17 cellular contexts compared by ENCODE assay signal in the genomic region with DNA sequence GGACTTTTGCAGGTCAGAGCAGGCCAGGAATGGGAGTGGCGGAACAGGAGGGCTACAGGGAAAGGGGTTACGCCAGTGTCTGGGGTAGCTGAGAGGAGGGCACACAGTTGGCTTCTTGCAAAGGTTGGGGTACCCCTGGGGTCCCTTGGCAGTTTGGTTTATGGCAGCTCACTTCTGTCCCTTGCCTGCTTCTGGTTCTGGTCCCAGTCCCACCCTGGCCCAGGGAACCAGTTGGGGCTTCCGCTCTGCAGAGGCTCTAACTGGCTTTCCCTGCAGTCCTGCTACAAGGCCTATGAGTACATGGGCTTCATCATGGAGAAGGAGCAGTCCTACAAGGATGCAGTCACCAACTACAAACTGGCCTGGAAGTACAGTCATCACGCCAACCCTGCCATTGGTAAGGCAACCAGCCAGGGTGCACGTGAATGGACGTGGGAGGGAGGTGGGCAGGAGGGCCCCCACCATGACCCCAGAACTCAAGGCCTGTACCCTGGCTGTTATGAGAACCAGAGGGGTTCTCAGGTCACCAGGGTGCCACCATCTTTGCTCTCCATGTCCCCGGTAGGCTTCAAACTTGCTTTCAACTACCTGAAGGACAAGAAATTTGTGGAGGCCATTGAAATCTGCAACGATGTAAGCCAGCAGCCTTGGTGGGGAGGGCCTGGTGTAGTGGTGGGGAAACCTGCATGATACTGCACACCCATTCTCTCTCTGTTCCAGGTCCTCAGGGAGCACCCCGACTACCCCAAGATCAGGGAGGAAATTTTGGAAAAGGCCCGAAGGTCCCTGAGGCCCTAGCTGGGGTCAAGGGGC. TPM values are rescaled to one million over a fixed set of nuclear protein-coding genes. Genes with fewer than 3 reads are reported as not detected.
DNase-seq lines count a peak whose midpoint lies in the region; ATAC-seq and TF ChIP-seq lines count a peak whose summit lies in the region.
"Had no signal": no experiment of that assay in that cellular context is flagged by ENCODE, and none has a peak within 500 bp of the region (broad histone marks: within the 10 kb centered on the region; RNA-seq: fewer than 3 reads in every experiment).

No MANE protein-coding gene starts in this region.

- no peak overlapping the region for H2BK20ac ChIP-seq in H9 (ENCODE audit: low read depth, low read length, poor library complexity, severe bottlenecking)

- peak overlapping the region in 1 of 3 experiments; percentile 65; a peak in 2 of 7 replicates for H3K27ac Mint-ChIP-seq in H9
- H3K27ac Mint-ChIP-seq in brain, result peak overlapping the region in 4 of 5 experiments; percentile 89 to 94 (median 91)
- no peak overlapping the region for H3K27ac Mint-ChIP-seq in natural killer cell treated with Interleukin-12 subunit alpha and Interleukin-12 subunit beta and Interleukin-15 and Interleukin-18, amount 100 ng/mL, for 72 hours

- H3K9me3 ChIP-seq in BLaER1 treated with 17β-estradiol and CSF1 and Interleukin-3, amounts not matched to agents 10 nM and 100 nM (replicated peaks in 1 of 11), result no peaks in the 10 kb centered on the region
- H3K9me3 ChIP-seq in H9 (ENCODE audit: control insufficient read depth, low read depth, low read length), result no peaks in the 10 kb centered on the region

- no peak overlapping the region for H2BK120ac ChIP-seq in H9 (ENCODE audit: low read depth, low read length, poor library complexity, severe bottlenecking)

- no peak overlapping the region for H3K4ac ChIP-seq in H9 (ENCODE audit: low read depth, low read length)

- H2BK12ac ChIP-seq in H9 (ENCODE audit: insufficient read length, low read depth, low read length), result no peak overlapping the region

- H3K56ac ChIP-seq in H9 (ENCODE audit: insufficient read length, low read depth, low read length), result no peak overlapping the region

- peaks cover 24 to 68% (median 33%) of the 10 kb centered on the region in 11 experiments for H4K20me1 ChIP-seq in BLaER1 treated with 17β-estradiol and CSF1 and Interleukin-3, amounts not matched to agents 10 nM and 100 nM
- no peaks in the 10 kb centered on the region for H4K20me1 ChIP-seq in H9 (ENCODE audit: control insufficient read depth, insufficient read depth, insufficient read length)

- in situ Hi-C loops in GM13976 (cut with MboI; ENCODE audit: low sequenced_read_pairs, unreplicated experiment), result no loop called here

- no peak for ATAC-seq in natural killer cell treated with Interleukin-12 subunit alpha and Interleukin-12 subunit beta and Interleukin-15 and Interleukin-18, amount 100 ng/mL, for 72 hours
- no peak for ATAC-seq in HG03571 (IDR thresholded peaks at IDR 0.05; ENCODE audit: unreplicated experiment)
- ATAC-seq in HG02571 (IDR thresholded peaks at IDR 0.05; ENCODE audit: unreplicated experiment), result no peak
- ATAC-seq: PC-3 had no signal

- no peak overlapping the region for H4K5ac ChIP-seq in H9 (ENCODE audit: insufficient read length, low read depth, low read length)

- no peaks in the 10 kb centered on the region for H3K79me2 ChIP-seq in H9 (ENCODE audit: insufficient read depth, low read length)

- H3K9me3 Mint-ChIP-seq in H9 (no peaks in the 10 kb centered on the region), brain (no peaks in the 10 kb centered on the region)
- no peaks in the 10 kb centered on the region for H3K9me3 Mint-ChIP-seq in natural killer cell treated with Interleukin-12 subunit alpha and Interleukin-12 subunit beta and Interleukin-15 and Interleukin-18, amount 100 ng/mL, for 72 hours
- H3K9me3 Mint-ChIP-seq: immature natural killer cell had no signal

- H4K8ac ChIP-seq in H9 (replicated peaks; ENCODE audit: insufficient read length, low read depth, low read length), result no peak overlapping the region

- DNase-seq in H9 (peak; percentile 20), NCI-H1417 treated with DMSO at 0.1 percent for 48 hours (lab: John Stamatoyannopoulos, UW) (no peak), GM13976 (ENCODE audit: low spot score) (no peak)
- DNase-seq in natural killer cell treated with Interleukin-12 subunit alpha and Interleukin-12 subunit beta and Interleukin-15 and Interleukin-18, amount 100 ng/mL, for 72 hours (ENCODE audit: low spot score), result peak; percentile 61
- DNase-seq: activated CD4-positive, CD25-positive, alpha-beta regulatory T cell treated with anti-CD3 and anti-CD28 coated beads, Interleukin-2, amount 50 U/mL, for 72 hours; activated effector memory CD4-positive, alpha-beta T cell treated with Interleukin-2 at 50 U/mL for 16 hours; HCEC 1CT; immature natural killer cell; KG1; NCI-H1436 treated with DMSO at 0.1 percent for 48 hours; NCI-H446 treated with DMSO at 0.1 percent for 48 hours; PC-3 had no signal

- H3K18ac ChIP-seq in H9 (ENCODE audit: insufficient read length, low read depth, low read length), result no peak overlapping the region

- H3K23me2 ChIP-seq in H9 (ENCODE audit: insufficient read length, low read depth, low read length, poor library complexity, severe bottlenecking), result no peaks in the 10 kb centered on the region

- H3K23ac ChIP-seq in H9 (ENCODE audit: insufficient read length, low read depth, low read length), result no peak overlapping the region

- H3K4me1 ChIP-seq in BLaER1 treated with 17β-estradiol and CSF1 and Interleukin-3, amounts not matched to agents 10 nM and 100 nM, result peaks cover 28 to 50% (median 43%) of the 10 kb centered on the region in 10 experiments
- H3K4me1 ChIP-seq in H9 (ENCODE audit: insufficient read depth, low read length), result no peaks in the 10 kb centered on the region

- H3K4me3 Mint-ChIP-seq in H9 (no peak overlapping the region), brain (no peak overlapping the region)
- no peak overlapping the region for H3K4me3 Mint-ChIP-seq in natural killer cell treated with Interleukin-12 subunit alpha and Interleukin-12 subunit beta and Interleukin-15 and Interleukin-18, amount 100 ng/mL, for 72 hours

- no peak overlapping the region for H3K14ac ChIP-seq in H9 (ENCODE audit: insufficient read depth, low read length)

- H3T11ph ChIP-seq in H9 (ENCODE audit: low read length), result no peak overlapping the region

- TF ChIP-seq CTCF in H9 (conservative IDR thresholded peaks at IDR 0.05) (no peak), brain (conservative IDR thresholded peaks at IDR 0.05) (no peak), GM13976 (IDR thresholded peaks at IDR 0.05; ENCODE audit: borderline replicate concordance, control extremely low read depth, extremely low read depth, insufficient read depth, missing control alignments) (no peak)

- H3K27me3 Mint-ChIP-seq in H9 (ENCODE audit: low read depth) (no peaks in the 10 kb centered on the region), brain (no peaks in the 10 kb centered on the region)
- H3K27me3 Mint-ChIP-seq in natural killer cell treated with Interleukin-12 subunit alpha and Interleukin-12 subunit beta and Interleukin-15 and Interleukin-18, amount 100 ng/mL, for 72 hours, result no peaks in the 10 kb centered on the region

- no peak overlapping the region for H2AK5ac ChIP-seq in H9 (ENCODE audit: insufficient read length, low read length)

- H2AFZ ChIP-seq in H9 (ENCODE audit: low read length), result no peak overlapping the region

- no peak overlapping the region for H3K27ac ChIP-seq in BLaER1 treated with 17β-estradiol and CSF1 and Interleukin-3, amounts not matched to agents 10 nM and 100 nM
- no peak overlapping the region for H3K27ac ChIP-seq in H9 (ENCODE audit: insufficient read length, low read depth, low read length)

- no peak overlapping the region for H3K4me3 ChIP-seq in BLaER1 treated with 17β-estradiol and CSF1 and Interleukin-3, amounts not matched to agents 10 nM and 100 nM

- peaks cover 4 to 15% (median 8%) of the 10 kb centered on the region in 3 experiments; a peak in 5 of 7 replicates for H3K36me3 Mint-ChIP-seq in H9 (ENCODE audit: insufficient read depth in 1 of 3, low read depth in 3 of 3)
- H3K36me3 Mint-ChIP-seq in brain, result peaks cover 18% of the 10 kb centered on the region
- H3K36me3 Mint-ChIP-seq in natural killer cell treated with Interleukin-12 subunit alpha and Interleukin-12 subunit beta and Interleukin-15 and Interleukin-18, amount 100 ng/mL, for 72 hours, result no peaks in the 10 kb centered on the region

- peak overlapping the region in 6 of 11 experiments; percentile 36 to 82 (median 64); a peak in 7 of 22 replicates for H3K4me2 ChIP-seq in BLaER1 treated with 17β-estradiol and CSF1 and Interleukin-3, amounts not matched to agents 10 nM and 100 nM
- no peak overlapping the region for H3K4me2 ChIP-seq in H9 (ENCODE audit: insufficient read depth, insufficient read length, low read length)

- H2BK5ac ChIP-seq in H9 (ENCODE audit: insufficient read length, low read length), result no peak overlapping the region

- WGBS in H9 (ENCODE audit: extremely low coverage, insufficient read length, low lambda C conversion rate), result no CpG with 5 or more reads among the region's 10 CpGs

- H3K27me3 ChIP-seq in BLaER1 treated with 17β-estradiol and CSF1 and Interleukin-3, amounts not matched to agents 10 nM and 100 nM, result no peaks in the 10 kb centered on the region
- H3K27me3 ChIP-seq in H9 (ENCODE audit: insufficient read depth, low read length), result no peaks in the 10 kb centered on the region

- H2BK15ac ChIP-seq in H9 (ENCODE audit: low read depth, low read length), result no peak overlapping the region

- peaks cover 2% of the 10 kb centered on the region in 2 experiments; a peak in 2 of 4 replicates for H3K4me1 Mint-ChIP-seq in H9
- H3K4me1 Mint-ChIP-seq in brain, result peaks cover 35% of the 10 kb centered on the region
- peaks cover 0 to 5% of the 10 kb centered on the region in 2 donors for H3K4me1 Mint-ChIP-seq in natural killer cell treated with Interleukin-12 subunit alpha and Interleukin-12 subunit beta and Interleukin-15 and Interleukin-18, amount 100 ng/mL, for 72 hours (ENCODE audit: low read depth in 2 of 2)

- H4K91ac ChIP-seq in H9 (ENCODE audit: insufficient read length, low read depth, low read length), result no peak overlapping the region

- H3K36me3 ChIP-seq in BLaER1 treated with 17β-estradiol and CSF1 and Interleukin-3, amounts not matched to agents 10 nM and 100 nM, result peaks cover 31 to 55% (median 42%) of the 10 kb centered on the region in 11 experiments

- H3K79me1 ChIP-seq in H9 (ENCODE audit: insufficient read depth, low read depth, low read length, poor library complexity, severe bottlenecking), result no peaks in the 10 kb centered on the region

- H3K9ac ChIP-seq in BLaER1 treated with 17β-estradiol and CSF1 and Interleukin-3, amounts not matched to agents 10 nM and 100 nM, result no peak overlapping the region
- H3K9ac ChIP-seq in H9 (ENCODE audit: extremely low read depth, insufficient read length, low read length), result no peak overlapping the region

RNA-seq across cellular contexts. Expression of a gene that starts 15.2 kb away (rescaled TPM):
- 8.2 and 8.5 TPM in 2 replicates for total RNA-seq in H9 (2021)
- polyA plus RNA-seq in brain (ENCODE audit: insufficient read depth, low read depth, low replicate concordance), result 9.0 TPM
- total RNA-seq in natural killer cell treated with Interleukin-12 subunit alpha and Interleukin-12 subunit beta and Interleukin-15 and Interleukin-18, amount 100 ng/mL, for 72 hours, result 10 to 100 TPM; 10.8 to 18.4 TPM

RNA-seq across cellular contexts. Expression of a gene that starts 30.7 kb away (rescaled TPM):
- 1.7 and 2.3 TPM in 2 replicates for total RNA-seq in H9 (2021)
- 1.7 TPM for polyA plus RNA-seq in brain (ENCODE audit: insufficient read depth, low read depth, low replicate concordance)
- 1 to 10 TPM in 1 of 2 donors, under 1 TPM in 1; 0.12 to 1.8 TPM for total RNA-seq in natural killer cell treated with Interleukin-12 subunit alpha and Interleukin-12 subunit beta and Interleukin-15 and Interleukin-18, amount 100 ng/mL, for 72 hours

RNA-seq across cellular contexts. Expression of a gene that starts 30.8 kb away (rescaled TPM):
- 36.1 and 37.4 TPM in 2 replicates for total RNA-seq in H9 (2021)
- polyA plus RNA-seq in brain (ENCODE audit: insufficient read depth, low read depth, low replicate concordance), result 34.3 TPM
- total RNA-seq in natural killer cell treated with Interleukin-12 subunit alpha and Interleukin-12 subunit beta and Interleukin-15 and Interleukin-18, amount 100 ng/mL, for 72 hours, result 10 to 100 TPM; 12.9 to 16.6 TPM

RNA-seq across cellular contexts. Expression of a gene that starts 54.2 kb away (rescaled TPM):
- not detected in 2 replicates for total RNA-seq in H9 (2021)
- not detected for polyA plus RNA-seq in brain (ENCODE audit: insufficient read depth, low read depth, low replicate concordance)
- under 1 TPM; 0.22 to 0.43 TPM for total RNA-seq in natural killer cell treated with Interleukin-12 subunit alpha and Interleukin-12 subunit beta and Interleukin-15 and Interleukin-18, amount 100 ng/mL, for 72 hours
- total RNA-seq: bronchial epithelial cell, PC-3 had no signal

Comparison
In these comparisons a context has a peak if more than half of its experiments do, and no peak if none do; other contexts are left out.
1. DNase-seq: peak in H9 (single experiment) and natural killer cell treated with Interleukin-12 subunit alpha and Interleukin-12 subunit beta and Interleukin-15 and Interleukin-18, amount 100 ng/mL, for 72 hours (single experiment); none in NCI-H1417 treated with DMSO at 0.1 percent for 48 hours (single experiment) and GM13976 (single experiment).
2. H3K27ac Mint-ChIP-seq: peak in brain (4 of 5); none in natural killer cell treated with Interleukin-12 subunit alpha and Interleukin-12 subunit beta and Interleukin-15 and Interleukin-18, amount 100 ng/mL, for 72 hours (0 of 2).